Comparison of ENCODE assay signal across 22 cellular contexts in genomic region chr12:26572131-26572530, GRCh38.
DNase-seq lines count a peak whose midpoint lies in the region; ATAC-seq and TF ChIP-seq lines count a peak whose summit lies in the region.
"Had no signal": no experiment of that assay in that cellular context is flagged by ENCODE, and none has a peak within 500 bp of the region (broad histone marks: within the 10 kb centered on the region; RNA-seq: fewer than 3 reads in every experiment).

No MANE protein-coding gene starts in this region.

- H3K27ac Mint-ChIP-seq in neural progenitor cell, result no peak overlapping the region
- no peak overlapping the region for H3K27ac Mint-ChIP-seq in activated T-helper 1 cell treated with anti-CD3 and anti-CD28 coated beads, Interleukin-12 subunit alpha, Interleukin-12 subunit beta, Interleukin-2, Interleukin-4 antibody, amounts not matched to agents 30 ng/mL and 10 ng/mL and 1 ng/mL, durations not matched to agents 14 hours and 24 hours and 36 hours
- H3K27ac Mint-ChIP-seq in T-cell, result no peak overlapping the region
- H3K27ac Mint-ChIP-seq in CD4-positive, alpha-beta T cell, result no peak overlapping the region
- H3K27ac Mint-ChIP-seq: HFFc6 had no signal

- peak overlapping the region; percentile 67 for H2AFZ ChIP-seq in neural progenitor cell (replicated peaks)

- H3K9ac ChIP-seq in HUES6 (ENCODE audit: low read length), result peak overlapping the region; percentile 4
- no peak overlapping the region for H3K9ac ChIP-seq in colonic mucosa (ENCODE audit: low read depth in 2 of 2, low read length in 2 of 2)
- H3K9ac ChIP-seq in neural progenitor cell, result no peak overlapping the region

- H3K4me1 Mint-ChIP-seq in neural progenitor cell (no peaks in the 10 kb centered on the region), T-cell (peaks cover 11 to 19% (median 12%) of the 10 kb centered on the region in 3 donors)
- peaks cover 14% of the 10 kb centered on the region for H3K4me1 Mint-ChIP-seq in activated T-helper 1 cell treated with anti-CD3 and anti-CD28 coated beads, Interleukin-12 subunit alpha, Interleukin-12 subunit beta, Interleukin-2, Interleukin-4 antibody, amounts not matched to agents 30 ng/mL and 10 ng/mL and 1 ng/mL, durations not matched to agents 14 hours and 24 hours and 36 hours (ENCODE audit: low read depth)
- peaks cover 19% of the 10 kb centered on the region for H3K4me1 Mint-ChIP-seq in CD4-positive, alpha-beta T cell (ENCODE audit: low read depth)

- H3K4me1 ChIP-seq in HUES6 (ENCODE audit: control insufficient read depth, insufficient read depth, low read length), result peaks cover 16% of the 10 kb centered on the region
- no peaks in the 10 kb centered on the region for H3K4me1 ChIP-seq in colonic mucosa
- no peaks in the 10 kb centered on the region for H3K4me1 ChIP-seq in neural progenitor cell
- H3K4me1 ChIP-seq: A549, BE2C, Peyer's patch, SJCRH30 had no signal

- no peaks in the 10 kb centered on the region for H3K9me3 Mint-ChIP-seq in neural progenitor cell
- H3K9me3 Mint-ChIP-seq in activated T-helper 1 cell treated with anti-CD3 and anti-CD28 coated beads, Interleukin-12 subunit alpha, Interleukin-12 subunit beta, Interleukin-2, Interleukin-4 antibody, amounts not matched to agents 30 ng/mL and 10 ng/mL and 1 ng/mL, durations not matched to agents 14 hours and 24 hours and 36 hours, result no peaks in the 10 kb centered on the region
- no peaks in the 10 kb centered on the region for H3K9me3 Mint-ChIP-seq in T-cell
- no peaks in the 10 kb centered on the region for H3K9me3 Mint-ChIP-seq in CD4-positive, alpha-beta T cell
- H3K9me3 Mint-ChIP-seq: HFFc6 had no signal

- H3K36me3 Mint-ChIP-seq in neural progenitor cell, result no peaks in the 10 kb centered on the region
- peaks cover 17% of the 10 kb centered on the region for H3K36me3 Mint-ChIP-seq in activated T-helper 1 cell treated with anti-CD3 and anti-CD28 coated beads, Interleukin-12 subunit alpha, Interleukin-12 subunit beta, Interleukin-2, Interleukin-4 antibody, amounts not matched to agents 30 ng/mL and 10 ng/mL and 1 ng/mL, durations not matched to agents 14 hours and 24 hours and 36 hours (ENCODE audit: low read depth)
- peaks cover 51% of the 10 kb centered on the region for H3K36me3 Mint-ChIP-seq in T-cell
- H3K36me3 Mint-ChIP-seq in CD4-positive, alpha-beta T cell (ENCODE audit: low read depth), result peaks cover 54% of the 10 kb centered on the region

- POLR2A ChIA-PET in T-cell (lab: Charles Lee), result no interaction called here
- POLR2A ChIA-PET in CD4-positive, alpha-beta T cell (lab: Charles Lee), result no interaction called here

- peak; percentile 82 for ATAC-seq in left colon
- no peak for ATAC-seq in T-cell (replicated peaks in 1 of 4)
- ATAC-seq in CD4-positive, alpha-beta T cell (ENCODE audit: poor library complexity), result no peak
- ATAC-seq: A549 had no signal

- no peak overlapping the region for H3K4me2 ChIP-seq in neural progenitor cell
- H3K4me2 ChIP-seq: A549 had no signal

- CTCF ChIA-PET in T-cell (lab: Charles Lee), result interaction anchor here in 1 of 2 donors (0.7 kb wide), 1 partner anchor 77 kb away, joined by 3 read pairs; no protein-coding TSS in a partner anchor
- CTCF ChIA-PET in CD4-positive, alpha-beta T cell (lab: Charles Lee), result interaction anchor here (1.2 kb wide), 1 partner anchor 14 kb away, joined by 3 read pairs; no protein-coding TSS in a partner anchor

- H3K9me3 ChIP-seq in HUES6 (ENCODE audit: control insufficient read depth, insufficient read depth, low read depth, low read length) (no peaks in the 10 kb centered on the region), colonic mucosa (no peaks in the 10 kb centered on the region), neural progenitor cell (ENCODE audit: low read depth) (no peaks in the 10 kb centered on the region)
- H3K9me3 ChIP-seq in CD4-positive, alpha-beta T cell (ENCODE audit: control insufficient read depth, low read length), result no peaks in the 10 kb centered on the region
- H3K9me3 ChIP-seq: A549, BE2C, Peyer's patch, SJCRH30 had no signal

- no peaks in the 10 kb centered on the region for H3K79me2 ChIP-seq in neural progenitor cell (ENCODE audit: low read depth)

- H4K20me1 ChIP-seq in neural progenitor cell (ENCODE audit: low read depth), result no peaks in the 10 kb centered on the region

- TF ChIP-seq CTCF in colonic mucosa (IDR thresholded peaks at IDR 0.05) (no peak), neural progenitor cell (IDR thresholded peaks at IDR 0.05) (no peak)
- no peak for TF ChIP-seq CTCF in CD4-positive, alpha-beta T cell (IDR thresholded peaks at IDR 0.05)

- no peaks in the 10 kb centered on the region for H3K27me3 ChIP-seq in HUES6 (ENCODE audit: control insufficient read depth, insufficient read depth, low read length)
- H3K27me3 ChIP-seq in colonic mucosa, result no peaks in the 10 kb centered on the region
- H3K27me3 ChIP-seq in neural progenitor cell, result no peaks in the 10 kb centered on the region
- no peaks in the 10 kb centered on the region for H3K27me3 ChIP-seq in CD4-positive, alpha-beta T cell (ENCODE audit: control insufficient read depth, insufficient read depth, low read length)
- H3K27me3 ChIP-seq: BE2C, Peyer's patch, SJCRH30 had no signal

- intact Hi-C loops in colonic mucosa (cut with DNase I), result no loop called here
- intact Hi-C loops in left colon (cut with DNase I, micrococcal nuclease), result no loop called here
- intact Hi-C loops in activated T-helper 1 cell treated with anti-CD3 and anti-CD28 coated beads, Interleukin-12 subunit alpha, Interleukin-12 subunit beta, Interleukin-2, Interleukin-4 antibody, amounts not matched to agents 30 ng/mL and 10 ng/mL and 1 ng/mL, durations not matched to agents 14 hours and 24 hours and 36 hours (cut with micrococcal nuclease), result no loop called here
- intact Hi-C loops in CD4-positive, alpha-beta T cell (cut with DNase I, micrococcal nuclease), result no loop called here

- H3K27me3 Mint-ChIP-seq in neural progenitor cell (ENCODE audit: insufficient read depth, low read depth), result peaks cover 2% of the 10 kb centered on the region
- no peaks in the 10 kb centered on the region for H3K27me3 Mint-ChIP-seq in activated T-helper 1 cell treated with anti-CD3 and anti-CD28 coated beads, Interleukin-12 subunit alpha, Interleukin-12 subunit beta, Interleukin-2, Interleukin-4 antibody, amounts not matched to agents 30 ng/mL and 10 ng/mL and 1 ng/mL, durations not matched to agents 14 hours and 24 hours and 36 hours (ENCODE audit: insufficient read depth)
- H3K27me3 Mint-ChIP-seq in T-cell, result no peaks in the 10 kb centered on the region
- H3K27me3 Mint-ChIP-seq in CD4-positive, alpha-beta T cell, result no peaks in the 10 kb centered on the region

- DNase-seq in colonic mucosa (peak; percentile 34), left colon (no peak), neural progenitor cell (ENCODE audit: low spot score) (no peak), NCI-H187 treated with DMSO at 0.1 percent for 48 hours (lab: John Stamatoyannopoulos, UW) (no peak), T-cell (no peak)
- DNase-seq in activated T-helper 1 cell treated with anti-CD3 and anti-CD28 coated beads, Interleukin-12 subunit alpha, Interleukin-12 subunit beta, Interleukin-2, Interleukin-4 antibody, amounts not matched to agents 30 ng/mL and 10 ng/mL and 1 ng/mL, durations not matched to agents 14 hours and 24 hours and 36 hours (ENCODE audit: low spot score), result no peak
- no peak for DNase-seq in CD4-positive, alpha-beta T cell
- DNase-seq: BE2C; DMS79; HFFc6; KG1; NCI-H1092 treated with DMSO at 0.1 percent for 48 hours; NCI-H1436 treated with DMSO at 0.1 percent for 48 hours; NCI-H2029; NCI-H2227 treated with DMSO at 0.1 percent for 48 hours; NCI-H510A; NCI-H748 treated with DMSO at 0.1 percent for 48 hours; NK-92 treated with Interleukin-12 subunit alpha and Interleukin-12 subunit beta, amount 100 ng/mL, for 24 hours; Peyer's patch; SJCRH30 had no signal

- H3K4me3 Mint-ChIP-seq in neural progenitor cell, result no peak overlapping the region
- no peak overlapping the region for H3K4me3 Mint-ChIP-seq in activated T-helper 1 cell treated with anti-CD3 and anti-CD28 coated beads, Interleukin-12 subunit alpha, Interleukin-12 subunit beta, Interleukin-2, Interleukin-4 antibody, amounts not matched to agents 30 ng/mL and 10 ng/mL and 1 ng/mL, durations not matched to agents 14 hours and 24 hours and 36 hours
- no peak overlapping the region for H3K4me3 Mint-ChIP-seq in T-cell
- no peak overlapping the region for H3K4me3 Mint-ChIP-seq in CD4-positive, alpha-beta T cell
- H3K4me3 Mint-ChIP-seq: HFFc6 had no signal

- H3K4me3 ChIP-seq in HUES6 (ENCODE audit: low read depth, low read length) (no peak overlapping the region), colonic mucosa (no peak overlapping the region), neural progenitor cell (no peak overlapping the region)
- H3K4me3 ChIP-seq: A549, Peyer's patch, SJCRH30 had no signal

- H3K27ac ChIP-seq in HUES6 (ENCODE audit: low read depth, low read length) (peak overlapping the region; percentile 48; the same call in 1 of the 2 replicates), colonic mucosa (peak overlapping the region; percentile 7), neural progenitor cell (no peak overlapping the region)
- no peak overlapping the region for H3K27ac ChIP-seq in CD4-positive, alpha-beta T cell (ENCODE audit: low read depth, low read length)
- H3K27ac ChIP-seq: A549, Peyer's patch, SJCRH30 had no signal

- no peaks in the 10 kb centered on the region for H3F3A ChIP-seq in neural progenitor cell (ENCODE audit: low read depth)

- H3K36me3 ChIP-seq in HUES6 (ENCODE audit: control insufficient read depth, insufficient read depth, low read length) (peaks cover 2% of the 10 kb centered on the region; the same call in 1 of the 2 replicates), colonic mucosa (no peaks in the 10 kb centered on the region), neural progenitor cell (no peaks in the 10 kb centered on the region)
- H3K36me3 ChIP-seq: BE2C, SJCRH30 had no signal

Comparison
In these comparisons a context has a peak if more than half of its experiments do, and no peak if none do; other contexts are left out.
1. H3K27ac ChIP-seq: peak in HUES6 (single experiment) and colonic mucosa (single experiment); none in neural progenitor cell (single experiment) and CD4-positive, alpha-beta T cell (single experiment).